Comparison of ENCODE assay signal across 8 cellular contexts in genomic region chr1:77533660-77534295, GRCh38.
DNase-seq lines count a peak whose midpoint lies in the region; ATAC-seq and TF ChIP-seq lines count a peak whose summit lies in the region.

No MANE protein-coding gene starts in this region.

- DNase-seq in NCI-H82 (lab: John Stamatoyannopoulos, UW) (peak; percentile 69), NCI-H82 treated with DMSO at 0.1 percent for 48 hours (lab: John Stamatoyannopoulos, UW; ENCODE audit: unreplicated experiment) (no peak), LoVo (ENCODE audit: low spot score) (peak; percentile 46), T-helper 2 cell (peak; percentile 17 to 64 (median 34)), amniotic epithelial cell (ENCODE audit: low read depth) (peak; percentile 55), left ventricle myocardium inferior (no peak), sciatic nerve (ENCODE audit: low spot score) (peak; percentile 75)

- TF ChIP-seq CTCF in left ventricle myocardium inferior (IDR thresholded peaks at IDR 0.05; ENCODE audit: borderline replicate concordance) = peak; percentile 87

- intact Hi-C loops in left ventricle myocardium inferior (cut with micrococcal nuclease) (loop anchor here (10.0 kb wide), 2 partner anchors 151 to 389 kb away; partner anchors contain the start of gene ZZZ3), sciatic nerve (cut with DNase I) (no loop called here)

- H3K36me3 ChIP-seq in left ventricle myocardium inferior = no peaks in the 10 kb centered on the region

- no peaks in the 10 kb centered on the region for H3K4me1 ChIP-seq in left ventricle myocardium inferior

- peak; percentile 74 for ATAC-seq in sciatic nerve
- no peak for ATAC-seq in HG02610 (IDR thresholded peaks at IDR 0.05; ENCODE audit: unreplicated experiment)

- H3K27me3 ChIP-seq in left ventricle myocardium inferior (ENCODE audit: low read depth) = no peaks in the 10 kb centered on the region

- H3K9me3 ChIP-seq in left ventricle myocardium inferior (replicated peaks) = no peaks in the 10 kb centered on the region

- H3K27ac ChIP-seq in left ventricle myocardium inferior (replicated peaks) = no peak overlapping the region

- H3K4me3 ChIP-seq in left ventricle myocardium inferior = no peak overlapping the region

Comparison
In these comparisons a context has a peak if more than half of its experiments do, and no peak if none do; other contexts are left out.
1. DNase-seq: peak in NCI-H82 (single experiment), LoVo (single experiment), T-helper 2 cell (5 of 5), amniotic epithelial cell (single experiment) and sciatic nerve (single experiment); none in NCI-H82 treated with DMSO at 0.1 percent for 48 hours (single experiment) and left ventricle myocardium inferior (single experiment).